1 cellular context compared by ENCODE assay signal in genomic region chr3:88239870-88240269, GRCh38.
TF ChIP-seq lines count a peak whose summit lies in the region.

No MANE protein-coding gene starts in this region.

TF ChIP-seq in GM23338, 12 proteins besides CTCF, POLR2A, EP300 and RAD21 (continued from another document):
- TF ChIP-seq ETS1 (IDR thresholded peaks at IDR 0.05), result no peak
